Comparison of ENCODE assay signal across 24 cellular contexts in genomic region chr1:22311461-22311860, GRCh38.
DNase-seq lines count a peak whose midpoint lies in the region; ATAC-seq and TF ChIP-seq lines count a peak whose summit lies in the region.
"Had no signal": no experiment of that assay in that cellular context is flagged by ENCODE, and none has a peak within 500 bp of the region (broad histone marks: within the 10 kb centered on the region; RNA-seq: fewer than 3 reads in every experiment).

No MANE protein-coding gene starts in this region.

- H3K27me3 ChIP-seq in psoas muscle (ENCODE audit: insufficient read depth in 3 of 3, low read length in 2 of 3), result peaks cover 2 to 34% (median 2%) of the 10 kb centered on the region in 3 donors
- H3K27me3 ChIP-seq: BE2C; BLaER1 treated with 17β-estradiol and CSF1 and Interleukin-3, amounts not matched to agents 10 nM and 100 nM had no signal

- H3K9me3 ChIP-seq in psoas muscle, result peaks cover 6% of the 10 kb centered on the region
- H3K9me3 ChIP-seq: A549, BE2C had no signal

- peak; percentile 9 for DNase-seq in activated CD8-positive, alpha-beta memory T cell treated with anti-CD3 and anti-CD28 coated beads for 24 hours
- DNase-seq in activated CD8-positive, alpha-beta memory T cell treated with anti-CD3 and anti-CD28 coated beads, Interleukin-2, amount 50 U/mL, for 48 hours, result no peak
- DNase-seq in coronary artery (ENCODE audit: low spot score) (peak; percentile 8), posterior vena cava (ENCODE audit: low spot score) (peak; percentile 22), ureter (ENCODE audit: low spot score) (peak; percentile 8), psoas muscle (no peak), A172 (ENCODE audit: low spot score) (no peak)
- DNase-seq in activated CD4-positive, alpha-beta T cell treated with anti-CD3 and anti-CD28 coated beads for 1 hour, result no peak
- DNase-seq: ACHN; AML-193; BE2C; CD4-positive, alpha-beta T cell; CD8-positive, alpha-beta memory T cell; DMS 273 treated with DMSO at 0.1 percent for 48 hours; DMS79; EL; GDM1; GM23248; H7; HCEC 1CT had no signal

- H3K27ac ChIP-seq in coronary artery, result no peak overlapping the region
- no peak overlapping the region for H3K27ac ChIP-seq in psoas muscle
- H3K27ac ChIP-seq: 22Rv1; A549; BLaER1 treated with 17β-estradiol and CSF1 and Interleukin-3, amounts not matched to agents 10 nM and 100 nM; GM23248 had no signal

- intact Hi-C loops in posterior vena cava (cut with DNase I), result no loop called here
- intact Hi-C loops in psoas muscle (cut with DNase I), result no loop called here

- H3K4me1 ChIP-seq in psoas muscle, result no peaks in the 10 kb centered on the region
- H3K4me1 ChIP-seq: A549, BE2C had no signal

- ATAC-seq in psoas muscle, result no peak
- ATAC-seq: A549, GM12878 had no signal

- WGBS in psoas muscle, 3 donors, result 90 to 95% (median 94%) methylated on average over 6 of the region's 6 CpGs

- H3K36me3 ChIP-seq in psoas muscle (ENCODE audit: insufficient read depth in 1 of 2, low read depth in 1 of 2), result no peaks in the 10 kb centered on the region
- H3K36me3 ChIP-seq: BE2C; BLaER1 treated with 17β-estradiol and CSF1 and Interleukin-3, amounts not matched to agents 10 nM and 100 nM had no signal

- no peak overlapping the region for H3K4me3 ChIP-seq in coronary artery
- H3K4me3 ChIP-seq in psoas muscle, result no peak overlapping the region
- H3K4me3 ChIP-seq: A549; BLaER1 treated with 17β-estradiol and CSF1 and Interleukin-3, amounts not matched to agents 10 nM and 100 nM; GM12878; GM23248 had no signal

- TF ChIP-seq CTCF in coronary artery (IDR thresholded peaks at IDR 0.05), result no peak
- TF ChIP-seq CTCF in psoas muscle (IDR thresholded peaks at IDR 0.05), result no peak

Comparison
In these comparisons a context has a peak if more than half of its experiments do, and no peak if none do; other contexts are left out.
1. DNase-seq: peak in activated CD8-positive, alpha-beta memory T cell treated with anti-CD3 and anti-CD28 coated beads for 24 hours (single experiment), coronary artery (single experiment), posterior vena cava (single experiment) and ureter (single experiment); none in activated CD8-positive, alpha-beta memory T cell treated with anti-CD3 and anti-CD28 coated beads, Interleukin-2, amount 50 U/mL, for 48 hours (single experiment), psoas muscle (0 of 2), activated CD4-positive, alpha-beta T cell treated with anti-CD3 and anti-CD28 coated beads for 1 hour (single experiment) and A172 (single experiment).